ENCODE assay signal across 8 cellular contexts in the genomic region with DNA sequence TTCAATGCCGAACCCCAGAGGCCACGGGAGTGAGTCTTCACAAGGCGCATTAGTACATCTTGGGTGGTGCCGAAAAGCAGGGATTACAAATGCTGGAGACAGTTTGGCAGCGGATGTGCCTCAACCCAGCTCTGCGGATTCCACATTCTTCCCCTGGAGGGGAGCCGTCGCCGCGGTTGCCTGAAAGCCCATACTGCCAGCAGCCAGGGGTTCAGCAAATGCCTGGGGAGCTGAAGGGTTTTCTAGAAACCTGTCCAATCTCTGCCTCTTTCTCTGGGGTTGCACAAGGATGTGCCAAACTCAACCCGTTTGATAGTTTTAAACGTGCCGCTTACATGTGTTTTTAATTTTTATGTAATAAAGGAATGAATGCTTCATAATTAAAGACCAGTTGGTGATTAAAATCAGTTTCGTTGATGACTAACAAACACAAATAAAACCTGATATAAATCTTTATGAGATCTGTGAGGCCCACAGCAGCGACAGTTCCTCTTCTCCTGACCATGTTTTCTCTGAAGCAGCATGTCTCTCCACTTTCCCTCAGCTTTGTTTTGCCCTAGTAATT.
DNase-seq lines count a peak whose midpoint lies in the region; ATAC-seq and TF ChIP-seq lines count a peak whose summit lies in the region.

No MANE protein-coding gene starts in this region.

- no peaks in the 10 kb centered on the region for H3K27me3 ChIP-seq in lung (ENCODE audit: control insufficient read depth, insufficient read depth)

- H3K4me3 Mint-ChIP-seq in CD14-positive monocyte, result no peak overlapping the region

- H3K27ac ChIP-seq in lung (ENCODE audit: low read depth in 1 of 2, low read length in 1 of 2), result no peak overlapping the region

- 43 to 52% methylated on average over 15 of the region's 15 CpGs for WGBS in lung, 2 donors

- H3K4me1 Mint-ChIP-seq in CD14-positive monocyte, result peaks cover 6% of the 10 kb centered on the region

- ATAC-seq in Right ventricle myocardium inferior (peak; percentile 87), lung (ENCODE audit: insufficient read depth, low FRiP score) (peak; percentile 49), GM19023 (IDR thresholded peaks at IDR 0.05; ENCODE audit: unreplicated experiment) (no peak), HG02970 (IDR thresholded peaks at IDR 0.05; ENCODE audit: low FRiP score, unreplicated experiment) (no peak)

- intact Hi-C loops in Right ventricle myocardium inferior (cut with DNase I) (no loop called here), cardiac septum (cut with DNase I) (no loop called here), CD14-positive monocyte (cut with micrococcal nuclease) (no loop called here)

- H3K27me3 Mint-ChIP-seq in CD14-positive monocyte (ENCODE audit: low read depth in 3 of 3), result peaks cover 0 to 12% (median 2%) of the 10 kb centered on the region in 3 donors

- DNase-seq in Right ventricle myocardium inferior (ENCODE audit: missing footprints) (no peak), cardiac septum (ENCODE audit: low spot score) (no peak), ecto neural progenitor cell (ENCODE audit: low spot score) (peak; percentile 87), lung (ENCODE audit: low spot score) (no peak), CD14-positive monocyte (ENCODE audit: low spot score) (no peak), KG1 (lab: John Stamatoyannopoulos, UW) (no peak)

- H3K4me3 ChIP-seq in lung, result no peak overlapping the region

- no peaks in the 10 kb centered on the region for H3K36me3 ChIP-seq in lung (ENCODE audit: control insufficient read depth in 2 of 2, insufficient read depth in 2 of 2, low read length in 2 of 2)

- TF ChIP-seq CTCF in lung (IDR thresholded peaks at IDR 0.05; ENCODE audit: control extremely low read depth, extremely low read depth), result no peak
- TF ChIP-seq CTCF in CD14-positive monocyte (IDR thresholded peaks at IDR 0.05), result no peak

- no peaks in the 10 kb centered on the region for H3K36me3 Mint-ChIP-seq in CD14-positive monocyte

- H3K4me1 ChIP-seq in lung (ENCODE audit: control insufficient read depth in 2 of 2, insufficient read depth in 2 of 2, low read length in 2 of 2), result peaks cover 0 to 3% of the 10 kb centered on the region in 2 donors

- H3K9me3 ChIP-seq in lung (ENCODE audit: control insufficient read depth in 2 of 2, insufficient read depth in 1 of 2, low read length in 1 of 2), result peaks cover 0 to 2% of the 10 kb centered on the region in 2 donors

- peaks cover 0 to 11% (median 0%) of the 10 kb centered on the region in 7 donors for H3K9me3 Mint-ChIP-seq in CD14-positive monocyte

- H3K27ac Mint-ChIP-seq in CD14-positive monocyte, result peak overlapping the region in 1 of 7 donors; percentile 15

Comparison
In these comparisons a context has a peak if more than half of its experiments do, and no peak if none do; other contexts are left out.
1. ATAC-seq: peak in Right ventricle myocardium inferior (single experiment) and lung (single experiment); none in GM19023 (single experiment) and HG02970 (single experiment).